Comparison of ENCODE assay signal across 9 cellular contexts in the genomic region with DNA sequence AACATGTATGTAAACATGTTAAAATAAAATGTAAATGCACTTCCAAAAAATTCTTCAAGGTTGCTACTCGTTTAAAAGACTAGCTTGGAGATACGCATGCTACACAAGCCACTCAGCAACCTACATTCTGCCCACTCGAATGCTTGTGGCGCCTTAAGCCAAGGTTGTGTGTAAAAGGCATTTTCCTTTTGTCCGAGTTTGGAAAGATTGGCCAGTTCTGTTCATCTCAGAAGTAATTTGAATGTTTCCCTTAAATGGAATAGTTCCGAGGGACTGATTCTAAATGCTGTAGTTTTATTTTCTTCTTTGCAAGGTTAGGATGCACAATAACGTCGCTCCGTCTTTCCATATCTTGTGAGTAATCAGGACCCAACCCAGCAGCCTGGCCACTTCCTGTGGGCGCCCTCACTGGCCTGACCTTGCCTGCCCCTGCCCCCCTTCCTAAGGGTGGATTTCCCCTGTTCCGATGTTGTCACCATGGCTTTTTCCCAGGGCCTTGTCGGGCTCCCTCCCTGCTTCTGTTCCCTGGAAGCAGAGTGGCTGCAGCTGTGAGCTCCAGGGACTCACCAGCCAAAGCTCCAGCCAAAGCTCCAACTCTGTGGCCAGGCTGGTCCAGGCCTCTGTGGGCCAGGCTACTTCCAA.
DNase-seq lines count a peak whose midpoint lies in the region; ATAC-seq and TF ChIP-seq lines count a peak whose summit lies in the region.
"Had no signal": no experiment of that assay in that cellular context is flagged by ENCODE, and none has a peak within 500 bp of the region (broad histone marks: within the 10 kb centered on the region; RNA-seq: fewer than 3 reads in every experiment).

No MANE protein-coding gene starts in this region.

- H3K4me3 Mint-ChIP-seq in naive thymus-derived CD4-positive, alpha-beta T cell: peak overlapping the region in 1 of 10 donors; percentile 35

- 33 to 43% methylated on average over 12 of the region's 12 CpGs for WGBS in esophagus squamous epithelium, 2 donors

- H3K79me2 ChIP-seq in ACC112 (ENCODE audit: control insufficient read depth, insufficient read depth, low read length, unreplicated experiment): no peaks in the 10 kb centered on the region

- H3K4me1 ChIP-seq in ACC112 (ENCODE audit: control insufficient read depth, insufficient read depth, low read length, unreplicated experiment) (peaks cover 25% of the 10 kb centered on the region), SJCRH30 (peaks cover 8% of the 10 kb centered on the region), esophagus squamous epithelium (peaks cover 0 to 31% (median 8%) of the 10 kb centered on the region in 3 donors)
- H3K4me1 ChIP-seq in naive thymus-derived CD4-positive, alpha-beta T cell (ENCODE audit: control insufficient read depth in 2 of 2, insufficient read depth in 2 of 2, low read length in 2 of 2): no peaks in the 10 kb centered on the region

- H3K9me3 ChIP-seq in SJCRH30 (replicated peaks): no peaks in the 10 kb centered on the region
- H3K9me3 ChIP-seq in esophagus squamous epithelium: peaks cover 0 to 17% (median 0%) of the 10 kb centered on the region in 3 donors
- no peaks in the 10 kb centered on the region for H3K9me3 ChIP-seq in naive thymus-derived CD4-positive, alpha-beta T cell (ENCODE audit: control insufficient read depth in 2 of 3, low read length in 3 of 3)

- peak; percentile 84 for ATAC-seq in naive thymus-derived CD4-positive, alpha-beta T cell
- ATAC-seq in GM21381 (IDR thresholded peaks at IDR 0.05; ENCODE audit: unreplicated experiment) (no peak), GM21737 (IDR thresholded peaks at IDR 0.05; ENCODE audit: unreplicated experiment) (no peak)

- CTCF ChIA-PET in naive thymus-derived CD4-positive, alpha-beta T cell (lab: Charles Lee): no interaction called here

- H3K27ac ChIP-seq in ACC112 (ENCODE audit: low read depth, low read length) (peak overlapping the region; percentile 90), SJCRH30 (no peak overlapping the region), esophagus squamous epithelium (peak overlapping the region; percentile 17 to 75 (median 44))
- no peak overlapping the region for H3K27ac ChIP-seq in naive thymus-derived CD4-positive, alpha-beta T cell (ENCODE audit: low read depth, low read length)
- H3K27ac ChIP-seq: HL-60 had no signal

- intact Hi-C loops in esophagus squamous epithelium (cut with DNase I): no loop called here
- intact Hi-C loops in naive thymus-derived CD4-positive, alpha-beta T cell (cut with micrococcal nuclease): no loop called here

- TF ChIP-seq CTCF in esophagus squamous epithelium (IDR thresholded peaks at IDR 0.05): no peak

- H3K27me3 Mint-ChIP-seq in naive thymus-derived CD4-positive, alpha-beta T cell: peaks cover 15 to 22% (median 19%) of the 10 kb centered on the region in 5 donors

- H3K4me3 ChIP-seq in ACC112 (ENCODE audit: low read depth, low read length): peak overlapping the region; percentile 68
- no peak overlapping the region for H3K4me3 ChIP-seq in SJCRH30
- H3K4me3 ChIP-seq in esophagus squamous epithelium: peak overlapping the region in 1 of 4 donors; percentile 34
- no peak overlapping the region for H3K4me3 ChIP-seq in naive thymus-derived CD4-positive, alpha-beta T cell (ENCODE audit: low read length)

- H3K9me3 Mint-ChIP-seq in naive thymus-derived CD4-positive, alpha-beta T cell: peaks cover 0 to 26% (median 6%) of the 10 kb centered on the region in 11 donors

- H3K36me3 ChIP-seq in ACC112 (ENCODE audit: insufficient read depth, low read length): no peaks in the 10 kb centered on the region
- H3K36me3 ChIP-seq in SJCRH30: no peaks in the 10 kb centered on the region
- no peaks in the 10 kb centered on the region for H3K36me3 ChIP-seq in esophagus squamous epithelium
- no peaks in the 10 kb centered on the region for H3K36me3 ChIP-seq in naive thymus-derived CD4-positive, alpha-beta T cell (ENCODE audit: control insufficient read depth in 2 of 3, insufficient read depth in 3 of 3, low read length in 3 of 3)

- H3K27ac Mint-ChIP-seq in naive thymus-derived CD4-positive, alpha-beta T cell: peak overlapping the region in 1 of 9 donors; percentile 18

- H3K4me1 Mint-ChIP-seq in naive thymus-derived CD4-positive, alpha-beta T cell: peaks cover 0 to 8% (median 6%) of the 10 kb centered on the region in 7 donors

- TF ChIP-seq POLR2A in esophagus squamous epithelium (IDR thresholded peaks at IDR 0.05): no peak

- POLR2A ChIA-PET in naive thymus-derived CD4-positive, alpha-beta T cell (lab: Charles Lee): no interaction called here

- peaks cover 0 to 4% (median 0%) of the 10 kb centered on the region in 5 donors for H3K36me3 Mint-ChIP-seq in naive thymus-derived CD4-positive, alpha-beta T cell

- DNase-seq in SJCRH30 (peak; percentile 53 to 60), esophagus squamous epithelium (lab: John Stamatoyannopoulos, UW) (no peak), activated gamma-delta T cell treated with Interleukin-2 at 50 U/mL for 16 hours (no peak), GF-D8 (lab: John Stamatoyannopoulos, UW) (no peak)
- no peak for DNase-seq in naive thymus-derived CD4-positive, alpha-beta T cell

- H3K27me3 ChIP-seq in ACC112 (ENCODE audit: insufficient read depth, low read length) (no peaks in the 10 kb centered on the region), SJCRH30 (no peaks in the 10 kb centered on the region), esophagus squamous epithelium (no peaks in the 10 kb centered on the region)
- H3K27me3 ChIP-seq in naive thymus-derived CD4-positive, alpha-beta T cell (ENCODE audit: control insufficient read depth in 2 of 2, insufficient read depth in 2 of 2, low read length in 2 of 2): peaks cover 0 to 3% of the 10 kb centered on the region in 2 donors

- peak overlapping the region; percentile 20 for H2AFZ ChIP-seq in ACC112 (ENCODE audit: low read length, unreplicated experiment)

Comparison
In these comparisons a context has a peak if more than half of its experiments do, and no peak if none do; other contexts are left out.
1. H3K27ac ChIP-seq: peak in ACC112 (single experiment) and esophagus squamous epithelium (4 of 4); none in SJCRH30 (single experiment) and naive thymus-derived CD4-positive, alpha-beta T cell (single experiment).
2. DNase-seq: peak in SJCRH30 (2 of 2); none in esophagus squamous epithelium (single experiment), naive thymus-derived CD4-positive, alpha-beta T cell (0 of 9), activated gamma-delta T cell treated with Interleukin-2 at 50 U/mL for 16 hours (single experiment) and GF-D8 (single experiment).